Comparison of ENCODE assay signal across 30 cellular contexts in genomic region chr20:57757767-57758166, GRCh38.
"Had no signal": no experiment of that assay in that cellular context is flagged by ENCODE, and none has a peak within 500 bp of the region (broad histone marks: within the 10 kb centered on the region; RNA-seq: fewer than 3 reads in every experiment).

No MANE protein-coding gene starts in this region.

- H3K9me3 ChIP-seq: ascending aorta had no signal

- ATAC-seq: activated CD4-positive, alpha-beta T cell treated with anti-CD3 and anti-CD28 coated beads for 36 hours; activated CD4-positive, CD25-positive, alpha-beta regulatory T cell treated with anti-CD3 and anti-CD28 coated beads, Interleukin-2, amount 50 U/mL, for 24 hours; activated CD8-positive, alpha-beta memory T cell treated with anti-CD3 and anti-CD28 coated beads, Interleukin-2, amount 10 ng/mL, durations not matched to agents 7 days and 5 days; activated CD8-positive, alpha-beta T cell treated with anti-CD3 and anti-CD28 coated beads, Interleukin-2, amount 10 ng/mL, durations not matched to agents 7 days and 5 days; activated naive CD8-positive, alpha-beta T cell treated with anti-CD3 and anti-CD28 coated beads, Interleukin-2, amount 50 U/mL, for 24 hours; WTC11 had no signal

- H3K36me3 ChIP-seq: ascending aorta, cardiac muscle cell, WERI-Rb-1 had no signal

- H3K27ac ChIP-seq: ascending aorta, cardiac muscle cell, WERI-Rb-1 had no signal

- H3K27me3 ChIP-seq: ascending aorta, cardiac muscle cell had no signal

- H3K4me1 ChIP-seq: ascending aorta had no signal

- H3K4me3 ChIP-seq: ascending aorta, cardiac muscle cell had no signal

- DNase-seq: activated CD4-positive, alpha-beta memory T cell treated with anti-CD3 and anti-CD28 coated beads, Interleukin-2, amount 10 ng/mL, durations not matched to agents 7 days and 5 days; activated CD4-positive, alpha-beta T cell treated with anti-CD3 and anti-CD28 coated beads for 1 hour; activated CD4-positive, alpha-beta T cell treated with anti-CD3 and anti-CD28 coated beads for 36 hours; activated CD4-positive, alpha-beta T cell treated with anti-CD3 and anti-CD28 coated beads for 48 hours; activated CD4-positive, alpha-beta T cell treated with anti-CD3 and anti-CD28 coated beads, Interleukin-2, amount 10 ng/mL, durations not matched to agents 7 days and 5 days; activated CD4-positive, alpha-beta T cell treated with anti-CD3 and anti-CD28 coated beads, Interleukin-2, amount 50 U/mL, for 48 hours; activated CD4-positive, CD25-positive, alpha-beta regulatory T cell; activated CD8-positive, alpha-beta memory T cell treated with anti-CD3 and anti-CD28 coated beads for 24 hours; activated CD8-positive, alpha-beta memory T cell treated with anti-CD3 and anti-CD28 coated beads, Interleukin-2, amount 10 ng/mL, durations not matched to agents 7 days and 5 days; activated CD8-positive, alpha-beta memory T cell treated with anti-CD3 and anti-CD28 coated beads, Interleukin-2, amount 50 U/mL, for 48 hours; activated CD8-positive, alpha-beta T cell treated with anti-CD3 and anti-CD28 coated beads, Interleukin-2, amount 10 ng/mL, durations not matched to agents 7 days and 5 days; activated effector memory CD4-positive, alpha-beta T cell treated with Interleukin-2 at 50 U/mL for 16 hours; activated gamma-delta T cell; activated naive CD4-positive, alpha-beta T cell treated with anti-CD3 and anti-CD28 coated beads, Interleukin-2, amount 10 ng/mL, durations not matched to agents 7 days and 5 days; activated naive CD4-positive, alpha-beta T cell treated with Interleukin-2 at 50 U/mL for 16 hours; activated naive CD8-positive, alpha-beta T cell treated with anti-CD3 and anti-CD28 coated beads, Interleukin-2, amount 10 ng/mL, durations not matched to agents 7 days and 5 days; activated naive CD8-positive, alpha-beta T cell treated with anti-CD3 and anti-CD28 coated beads, Interleukin-2, amount 50 U/mL, for 24 hours; activated T-cell treated with anti-CD3 and anti-CD28 coated beads, Interleukin-2, amount 50 U/mL, for 24 hours; activated T-cell treated with anti-CD3 and anti-CD28 coated beads, Interleukin-2, amount 50 U/mL, for 48 hours; amygdala; anterior cingulate cortex; caudate nucleus; cerebellar nuclear complex; T-helper 2 cell; T-helper 9 cell; WERI-Rb-1 had no signal
